9 cellular contexts compared by ENCODE assay signal in genomic region chr7:95614442-95614940, GRCh38. TPM values are rescaled to one million over a fixed set of nuclear protein-coding genes. Genes with fewer than 3 reads are reported as not detected.
"Had no signal": no experiment of that assay in that cellular context is flagged by ENCODE, and none has a peak within 500 bp of the region (broad histone marks: within the 10 kb centered on the region; RNA-seq: fewer than 3 reads in every experiment).

No MANE protein-coding gene starts in this region.

- ATAC-seq: GM12878 had no signal

- FAIRE-seq: G401.6, GM12878, GM12891, GM12892, GM18507, GM19239 had no signal

- H3K4me3 ChIP-seq: GM12878 had no signal

- DNase-seq: GDM1, GF-D8 had no signal

RNA-seq across cellular contexts. Expression of gene PDK4, which starts 18.2 kb away (rescaled TPM):
- total RNA-seq: G401 had no signal
